In the genomic region with DNA sequence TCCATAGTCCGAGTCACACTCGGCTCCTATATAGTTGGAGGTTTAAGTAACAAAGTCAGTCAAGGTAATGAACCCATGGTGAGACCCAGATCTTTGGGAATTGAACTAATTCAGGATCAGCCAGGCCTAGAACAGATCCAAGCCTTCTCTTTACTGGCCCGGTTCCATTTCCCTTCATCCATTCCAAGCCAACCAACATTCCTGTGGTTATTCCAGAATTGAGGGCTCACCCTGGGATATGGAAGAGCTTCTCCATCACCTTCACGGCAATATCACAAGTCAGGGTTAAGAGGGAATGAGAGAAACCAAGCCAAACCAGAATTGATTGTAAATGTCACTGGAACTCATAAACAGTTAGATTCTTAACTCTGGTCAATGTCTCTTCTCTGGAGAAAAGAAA, we compare ENCODE assay signal across 23 cellular contexts. TPM values are rescaled to one million over a fixed set of nuclear protein-coding genes. Genes with fewer than 3 reads are reported as not detected.
"Had no signal": no experiment of that assay in that cellular context is flagged by ENCODE, and none has a peak within 500 bp of the region (broad histone marks: within the 10 kb centered on the region; RNA-seq: fewer than 3 reads in every experiment).

No MANE protein-coding gene starts in this region.

- H3K9me3 ChIP-seq: left lung, prostate gland, right atrium auricular region, transverse colon had no signal

- H3K36me3 Mint-ChIP-seq: activated CD4-positive, alpha-beta memory T cell treated with anti-CD3 and anti-CD28 coated beads for 36 hours; activated naive CD4-positive, alpha-beta T cell treated with anti-CD3 and anti-CD28 coated beads, Interleukin-2, amount 50 U/mL, for 72 hours had no signal

- H3K27me3 ChIP-seq: brain microvascular endothelial cell, dorsolateral prefrontal cortex, left lung, right atrium auricular region, transverse colon had no signal

- H3K9me3 Mint-ChIP-seq: activated B cell treated with CpG ODN at 0.5 μM for 24 hours; activated CD4-positive, alpha-beta memory T cell treated with anti-CD3 and anti-CD28 coated beads for 36 hours; activated naive CD4-positive, alpha-beta T cell treated with anti-CD3 and anti-CD28 coated beads, Interleukin-2, amount 50 U/mL, for 72 hours; activated T-helper 1 cell treated with anti-CD3 and anti-CD28 coated beads, Interleukin-12 subunit alpha, Interleukin-12 subunit beta, Interleukin-2, Interleukin-4 antibody, amounts not matched to agents 30 ng/mL and 10 ng/mL and 1 ng/mL, durations not matched to agents 14 hours and 24 hours and 36 hours; naive B cell; neural crest cell; stimulated activated naive CD8-positive, alpha-beta T cell treated with anti-CD3 and anti-CD28 coated beads, Interleukin-15, Interleukin-2, amounts not matched to agents 100 ng/mL and 50 ng/mL, for 24 hours had no signal

- H3K4me3 ChIP-seq: dorsolateral prefrontal cortex, left lung, prostate gland, right atrium auricular region, skin epidermis, transverse colon had no signal

- FAIRE-seq: colon, frontal cortex, keratinocyte had no signal

- H3K4me3 Mint-ChIP-seq: activated B cell treated with CpG ODN at 0.5 μM for 24 hours; activated CD4-positive, alpha-beta memory T cell treated with anti-CD3 and anti-CD28 coated beads for 36 hours; activated T-helper 1 cell treated with anti-CD3 and anti-CD28 coated beads, Interleukin-12 subunit alpha, Interleukin-12 subunit beta, Interleukin-2, Interleukin-4 antibody, amounts not matched to agents 30 ng/mL and 10 ng/mL and 1 ng/mL, durations not matched to agents 14 hours and 24 hours and 36 hours; naive B cell; neural crest cell; stimulated activated naive CD8-positive, alpha-beta T cell treated with anti-CD3 and anti-CD28 coated beads, Interleukin-15, Interleukin-2, amounts not matched to agents 100 ng/mL and 50 ng/mL, for 24 hours had no signal

- H3K36me3 ChIP-seq: brain microvascular endothelial cell, left lung, prostate gland, transverse colon had no signal

- H3K27me3 Mint-ChIP-seq: activated B cell treated with CpG ODN at 0.5 μM for 24 hours, naive B cell had no signal

- DNase-seq: activated B cell treated with CpG ODN at 0.5 μM for 24 hours; activated CD4-positive, alpha-beta memory T cell treated with anti-CD3 and anti-CD28 coated beads for 36 hours; activated CD4-positive, alpha-beta T cell treated with anti-CD3 and anti-CD28 coated beads for 4 hours; activated gamma-delta T cell treated with Interleukin-2 at 50 U/mL for 16 hours; activated T-cell treated with anti-CD3 and anti-CD28 coated beads for 4 hours; brain microvascular endothelial cell; central memory CD4-positive, alpha-beta T cell; dorsolateral prefrontal cortex; head of caudate nucleus; left lung; naive B cell; T-helper 9 cell; transverse colon had no signal

- H3K27ac Mint-ChIP-seq: activated B cell treated with CpG ODN at 0.5 μM for 24 hours; activated CD4-positive, alpha-beta memory T cell treated with anti-CD3 and anti-CD28 coated beads for 36 hours; activated naive CD4-positive, alpha-beta T cell treated with anti-CD3 and anti-CD28 coated beads, Interleukin-2, amount 50 U/mL, for 72 hours; activated T-helper 1 cell treated with anti-CD3 and anti-CD28 coated beads, Interleukin-12 subunit alpha, Interleukin-12 subunit beta, Interleukin-2, Interleukin-4 antibody, amounts not matched to agents 30 ng/mL and 10 ng/mL and 1 ng/mL, durations not matched to agents 14 hours and 24 hours and 36 hours; stimulated activated naive CD8-positive, alpha-beta T cell treated with anti-CD3 and anti-CD28 coated beads, Interleukin-15, Interleukin-2, amounts not matched to agents 100 ng/mL and 50 ng/mL, for 24 hours had no signal

- H3K4me1 ChIP-seq: left lung, prostate gland, right atrium auricular region, transverse colon had no signal

RNA-seq across cellular contexts. Expression of a gene that starts 28.2 kb away (rescaled TPM):
- polyA plus RNA-seq: keratinocyte had no signal
